Comparison of ENCODE assay signal across 8 cellular contexts in genomic region chr6:87700351-87700728, GRCh38. TPM values are rescaled to one million over a fixed set of nuclear protein-coding genes. Genes with fewer than 3 reads are reported as not detected.
DNase-seq lines count a peak whose midpoint lies in the region; ATAC-seq and TF ChIP-seq lines count a peak whose summit lies in the region.

No MANE protein-coding gene starts in this region.

- peaks cover 10% of the 10 kb centered on the region for H3K36me3 Mint-ChIP-seq in central memory CD8-positive, alpha-beta T cell (ENCODE audit: insufficient read depth)

- DNase-seq in A673 (ENCODE audit: low spot score), result no peak
- no peak for DNase-seq in central memory CD8-positive, alpha-beta T cell (ENCODE audit: low spot score in 2 of 2)
- DNase-seq in anterior cingulate cortex (lab: John Stamatoyannopoulos, UW), result no peak
- DNase-seq in GM19238 (ENCODE audit: insufficient read length, low spot score), result no peak
- no peak for DNase-seq in activated CD4-positive, alpha-beta T cell treated with anti-CD3 and anti-CD28 coated beads for 4 hours
- no peak for DNase-seq in stimulated activated CD4-positive, alpha-beta T cell treated with anti-CD3 and anti-CD28 coated beads, Interleukin-2, amount 100 ng/mL, for 48 hours

- H3K36me3 ChIP-seq in A673 (ENCODE audit: insufficient read depth, low read length, poor library complexity, severe bottlenecking) (no peaks in the 10 kb centered on the region), HUES64 (ENCODE audit: insufficient read depth, low read length) (peaks cover 6% of the 10 kb centered on the region), mucosa of stomach (ENCODE audit: control insufficient read depth, insufficient read depth, low read length) (no peaks in the 10 kb centered on the region)

- CTCF ChIA-PET in A673 (lab: Charles Lee), result no interaction called here

- no peaks in the 10 kb centered on the region for H3K27me3 Mint-ChIP-seq in central memory CD8-positive, alpha-beta T cell

- peak overlapping the region; percentile 94 for H3K4me3 ChIP-seq in A673 (ENCODE audit: low read depth, low read length, poor library complexity, severe bottlenecking)
- H3K4me3 ChIP-seq in HUES64 (ENCODE audit: low read length), result peak overlapping the region; percentile 94
- H3K4me3 ChIP-seq in mucosa of stomach (ENCODE audit: low read length), result peak overlapping the region; percentile 92

- H3K9me3 ChIP-seq in A673 (ENCODE audit: low read depth, low read length, poor library complexity, severe bottlenecking) (no peaks in the 10 kb centered on the region), HUES64 (ENCODE audit: insufficient read depth, low read depth, low read length) (no peaks in the 10 kb centered on the region), mucosa of stomach (ENCODE audit: control insufficient read depth, low read length) (no peaks in the 10 kb centered on the region)

- no peak for ATAC-seq in central memory CD8-positive, alpha-beta T cell (replicated peaks; ENCODE audit: extremely low read depth, poor library complexity, severe bottlenecking)

- no peaks in the 10 kb centered on the region for H3K27me3 ChIP-seq in A673 (replicated peaks; ENCODE audit: insufficient read depth, low read depth, low read length, poor library complexity)
- no peaks in the 10 kb centered on the region for H3K27me3 ChIP-seq in HUES64 (ENCODE audit: insufficient read depth, low read length)
- H3K27me3 ChIP-seq in mucosa of stomach (ENCODE audit: control insufficient read depth, insufficient read depth, low read length), result no peaks in the 10 kb centered on the region

- peaks cover 23% of the 10 kb centered on the region for H3K4me1 ChIP-seq in A673 (ENCODE audit: insufficient read depth, low read length, poor library complexity, severe bottlenecking)
- H3K4me1 ChIP-seq in HUES64 (ENCODE audit: insufficient read depth, low read length), result peaks cover 26% of the 10 kb centered on the region
- peaks cover 10% of the 10 kb centered on the region for H3K4me1 ChIP-seq in mucosa of stomach (ENCODE audit: control insufficient read depth, insufficient read depth, low read length)

- H3K27ac Mint-ChIP-seq in central memory CD8-positive, alpha-beta T cell (ENCODE audit: low read depth), result peak overlapping the region; percentile 80

- H3K4me3 Mint-ChIP-seq in central memory CD8-positive, alpha-beta T cell, result peak overlapping the region; percentile 87

- BruUV-seq in A673 (replicated peaks; lab: Mats Ljungman, UMichigan), result TSS peak; percentile 48

- peak overlapping the region; percentile 96 for H3K27ac ChIP-seq in A673 (ENCODE audit: low read depth, low read length, poor library complexity, severe bottlenecking)
- peak overlapping the region; percentile 98 for H3K27ac ChIP-seq in HUES64 (ENCODE audit: low read depth, low read length)

- peaks cover 52% of the 10 kb centered on the region for H3K4me1 Mint-ChIP-seq in central memory CD8-positive, alpha-beta T cell

- POLR2A ChIA-PET in A673 (lab: Charles Lee; ENCODE audit: low non-redundant PET), result interaction anchor here (0.7 kb wide), 1 partner anchor 1075 kb away, joined by 4 read pairs; no protein-coding TSS in a partner anchor

- WGBS in HUES64, result no CpG with 5 or more reads among the region's 1 CpG

- H3K9me3 Mint-ChIP-seq in central memory CD8-positive, alpha-beta T cell, result no peaks in the 10 kb centered on the region

- peak overlapping the region; percentile 93 for H3K9ac ChIP-seq in HUES64 (ENCODE audit: low read depth, low read length)
- H3K9ac ChIP-seq in mucosa of stomach (ENCODE audit: low read length), result peak overlapping the region; percentile 96

- intact Hi-C loops in A673 (cut with micrococcal nuclease; ENCODE audit: unreplicated experiment), result loop anchor here (5.0 to 10.0 kb wide), 2 partner anchors 108 to 226 kb away; partner anchors contain the start of genes ORC3 and SLC35A1

- no peak for TF ChIP-seq CTCF in A673 (conservative IDR thresholded peaks at IDR 0.05; ENCODE audit: low read depth, low read length)

RNA-seq across cellular contexts. Expression of gene AKIRIN2, which starts 1.7 kb away (rescaled TPM):
- total RNA-seq in A673 (2021), result 66.7 and 68.9 TPM in 2 replicates
- 47.8 TPM for polyA plus RNA-seq in HUES64 (2013, experiment 1 of 2)
- 54.5 TPM for polyA plus RNA-seq in HUES64 (2013, experiment 2 of 2)
